20 cellular contexts compared by ENCODE assay signal in genomic region chr6:34362176-34362575, GRCh38. TPM values are rescaled to one million over a fixed set of nuclear protein-coding genes. Genes with fewer than 3 reads are reported as not detected.
A peak's percentile ranks its signal among the peaks of the same experiment; 100 is the strongest.
DNase-seq lines count a peak whose midpoint lies in the region; ATAC-seq, FAIRE-seq and TF ChIP-seq lines count a peak whose summit lies in the region.
"Had no signal": no experiment of that assay in that cellular context is flagged by ENCODE, and none has a peak within 500 bp of the region (broad histone marks: within the 10 kb centered on the region; RNA-seq: fewer than 3 reads in every experiment).

No MANE protein-coding gene starts in this region.

- TF ChIP-seq EP300 in HepG2 (IDR thresholded peaks at IDR 0.05; ENCODE audit: low read depth in 2 of 2, low read length in 2 of 2) (no peak), HepG2 (CRISPR knock-in tag; IDR thresholded peaks at IDR 0.05; ENCODE audit: borderline replicate concordance) (no peak)

- no peak for TF ChIP-seq RAD21 in HepG2 (CRISPR knock-in tag; IDR thresholded peaks at IDR 0.05)

- FAIRE-seq in HepG2 (lab: Jason Lieb, UNC): no peak

- no peaks in the 10 kb centered on the region for H3K27me3 ChIP-seq in HepG2 (ENCODE audit: control insufficient read depth in 1 of 2, insufficient read depth in 2 of 2, low read length in 2 of 2)
- no peaks in the 10 kb centered on the region for H3K27me3 ChIP-seq in right lobe of liver
- no peaks in the 10 kb centered on the region for H3K27me3 ChIP-seq in OCI-LY1 (ENCODE audit: insufficient read depth, low read length)
- H3K27me3 ChIP-seq: MG63 had no signal

- no peak for ATAC-seq in HepG2
- ATAC-seq in right lobe of liver: no peak
- no peak for ATAC-seq in central memory CD8-positive, alpha-beta T cell (replicated peaks; ENCODE audit: extremely low read depth, poor library complexity, severe bottlenecking)

- no peak overlapping the region for H3K4me2 ChIP-seq in HepG2 (ENCODE audit: low read depth, low read length)
- peak overlapping the region; percentile 78; the same call in 1 of the 2 replicates for H3K4me2 ChIP-seq in OCI-LY1 (ENCODE audit: low read length)
- H3K4me2 ChIP-seq: PC-9, SK-N-SH had no signal

- TF ChIP-seq POLR2A in HepG2 (IDR thresholded peaks at IDR 0.05; ENCODE audit: insufficient read depth in 1 of 2, low read depth in 2 of 2, low read length in 2 of 2) (no peak), right lobe of liver (IDR thresholded peaks at IDR 0.05) (no peak)

- H3K9ac ChIP-seq in HepG2 (ENCODE audit: insufficient read depth, low read depth, low read length): no peak overlapping the region
- H3K9ac ChIP-seq in OCI-LY1 (ENCODE audit: low read length): no peak overlapping the region; the same call in 1 of the 2 replicates
- H3K9ac ChIP-seq: SK-N-SH had no signal

- peaks cover 45% of the 10 kb centered on the region for H3K4me1 Mint-ChIP-seq in central memory CD8-positive, alpha-beta T cell

- H3K27me3 Mint-ChIP-seq in central memory CD8-positive, alpha-beta T cell: no peaks in the 10 kb centered on the region
- H3K27me3 Mint-ChIP-seq: CD4-positive, alpha-beta T cell had no signal

- no peak overlapping the region for H2AFZ ChIP-seq in HepG2 (ENCODE audit: low read length)
- no peak overlapping the region for H2AFZ ChIP-seq in OCI-LY1 (ENCODE audit: low read length)
- H2AFZ ChIP-seq: GM23338, PC-9 had no signal

- no peaks in the 10 kb centered on the region for H3K9me3 Mint-ChIP-seq in central memory CD8-positive, alpha-beta T cell
- H3K9me3 Mint-ChIP-seq: CD4-positive, alpha-beta T cell; GM23338 had no signal

- peaks cover 72% of the 10 kb centered on the region for H3K79me2 ChIP-seq in HepG2 (ENCODE audit: insufficient read depth, low read length)
- H3K79me2 ChIP-seq in OCI-LY1 (ENCODE audit: insufficient read depth, low read length): peaks cover 75% of the 10 kb centered on the region

- H3K4me3 ChIP-seq in HepG2 (replicated peaks in 1 of 3; ENCODE audit: insufficient read depth in 1 of 3, low read depth in 2 of 3, low read length in 3 of 3): no peak overlapping the region
- no peak overlapping the region for H3K4me3 ChIP-seq in right lobe of liver
- no peak overlapping the region for H3K4me3 ChIP-seq in OCI-LY1 (ENCODE audit: low read depth, low read length, poor library complexity, severe bottlenecking)
- H3K4me3 ChIP-seq: GM23338, HAP-1, MG63, PC-9 had no signal

- H3K4me3 Mint-ChIP-seq in central memory CD8-positive, alpha-beta T cell: no peak overlapping the region
- H3K4me3 Mint-ChIP-seq: CD4-positive, alpha-beta T cell; GM23338 had no signal

- H3K27ac ChIP-seq in HepG2 (ENCODE audit: extremely low read length, insufficient read depth, low read length): no peak overlapping the region
- no peak overlapping the region for H3K27ac ChIP-seq in right lobe of liver
- peak overlapping the region; percentile 92 for H3K27ac ChIP-seq in OCI-LY1 (ENCODE audit: low read depth, low read length, poor library complexity, severe bottlenecking)
- H3K27ac ChIP-seq: PC-9 had no signal

- H3K9me2 ChIP-seq in OCI-LY1 (ENCODE audit: low read depth, low read length): no peaks in the 10 kb centered on the region
- H3K9me2 ChIP-seq: SK-N-SH had no signal

- H3K27ac Mint-ChIP-seq in central memory CD8-positive, alpha-beta T cell (ENCODE audit: low read depth): peak overlapping the region; percentile 2
- H3K27ac Mint-ChIP-seq: CD4-positive, alpha-beta T cell; GM23338 had no signal

- H3K4me1 ChIP-seq in HepG2 (ENCODE audit: insufficient read depth, low read length): peaks cover 29% of the 10 kb centered on the region
- peaks cover 0 to 11% (median 4%) of the 10 kb centered on the region in 4 donors for H3K4me1 ChIP-seq in right lobe of liver
- H3K4me1 ChIP-seq in OCI-LY1 (ENCODE audit: insufficient read depth, low read length, severe bottlenecking): peaks cover 49% of the 10 kb centered on the region

- H3K9me3 ChIP-seq in HepG2 (ENCODE audit: low read length) (no peaks in the 10 kb centered on the region), right lobe of liver (no peaks in the 10 kb centered on the region), OCI-LY1 (ENCODE audit: low read length) (no peaks in the 10 kb centered on the region)
- H3K9me3 ChIP-seq: HAP-1, MG63, SK-N-SH had no signal

- DNase-seq in HepG2 (ENCODE audit: low spot score) (no peak), right lobe of liver (no peak), hippocampal formation (lab: John Stamatoyannopoulos, UW) (no peak), DMS 273 (lab: John Stamatoyannopoulos, UW; ENCODE audit: unreplicated experiment) (no peak)
- DNase-seq in central memory CD8-positive, alpha-beta T cell (ENCODE audit: low spot score in 2 of 2): no peak
- DNase-seq in activated effector memory CD4-positive, alpha-beta T cell treated with anti-CD3 and anti-CD28 coated beads, Interleukin-2, amount 50 U/mL, for 16 hours: no peak
- DNase-seq: CD4-positive, alpha-beta T cell; COR-L47; MG63; NCI-H1417; NCI-H1694 treated with DMSO at 0.1 percent for 48 hours; NCI-H2081 treated with DMSO at 0.1 percent for 48 hours; NCI-H446; PC-9; RPMI8226; SIG-M5; SK-N-SH had no signal

- WGBS in HepG2 (ENCODE audit: low lambda C conversion rate): 100% methylated on average over 1 of the region's 1 CpG
- WGBS in right lobe of liver (ENCODE audit: insufficient coverage, low coverage, low lambda C conversion rate, missing lambda C conversion rate): 89% methylated on average over 1 of the region's 1 CpG

- H3K36me3 ChIP-seq in HepG2 (replicated peaks in 1 of 2; ENCODE audit: control insufficient read depth in 1 of 2, insufficient read depth in 2 of 2, low read length in 2 of 2) (0 out of 5 replicates have a peak, but pooled peaks cover 0 to 2% of the 10 kb centered on the region in 2 experiments), right lobe of liver (no peaks in the 10 kb centered on the region), OCI-LY1 (ENCODE audit: insufficient read depth, low read length) (no peaks in the 10 kb centered on the region)
- H3K36me3 ChIP-seq: HAP-1, MG63 had no signal

- H4K20me1 ChIP-seq in HepG2 (ENCODE audit: insufficient read depth, low read length) (peaks cover 8% of the 10 kb centered on the region; the same call in 1 of the 2 replicates), OCI-LY1 (ENCODE audit: insufficient read depth, low read length) (no peaks in the 10 kb centered on the region)

- no peaks in the 10 kb centered on the region for H3F3A ChIP-seq in OCI-LY1 (ENCODE audit: insufficient read depth, low read length)

- in situ Hi-C loops in HepG2 (cut with HindIII; ENCODE audit: extremely low pct_ligation_motif_present, low pct_unique_long_range_greater_than_20kb): no loop called here

- H3K36me3 Mint-ChIP-seq in central memory CD8-positive, alpha-beta T cell (ENCODE audit: insufficient read depth): peaks cover 2% of the 10 kb centered on the region

- no TSS peak for BruUV-seq in HepG2 (replicated peaks; lab: Mats Ljungman, UMichigan)

- CTCF ChIA-PET in HepG2 (lab: Yijun Ruan, JAX; ENCODE audit: low intra/inter-chr PET ratio, low total read pairs): no interaction called here

- TF ChIP-seq CTCF in HepG2 (CRISPR knock-in tag; IDR thresholded peaks at IDR 0.05) (no peak), right lobe of liver (IDR thresholded peaks at IDR 0.05) (no peak), OCI-LY1 (IDR thresholded peaks at IDR 0.05; ENCODE audit: low read length) (no peak)

- intact Hi-C loops in HepG2 (cut with micrococcal nuclease; ENCODE audit: unreplicated experiment) (no loop called here), right lobe of liver (cut with DNase I) (no loop called here)

- POLR2A ChIA-PET in HepG2 (lab: Yijun Ruan, JAX): no interaction called here

TF ChIP-seq in HepG2, 621 proteins besides CTCF, POLR2A, EP300 and RAD21:
- TF ChIP-seq ZNF121 (CRISPR knock-in tag; IDR thresholded peaks at IDR 0.05) (peak; percentile 80), ZBTB38 (CRISPR knock-in tag; IDR thresholded peaks at IDR 0.05) (no peak), ZNF329 (CRISPR knock-in tag; IDR thresholded peaks at IDR 0.05; ENCODE audit: low read depth) (no peak)

RNA-seq across cellular contexts. Expression of gene NUDT3, which starts 30.3 kb away (rescaled TPM):
- 20.2 and 30.1 TPM in 2 replicates for total RNA-seq in HepG2 (2016; rRNA removed; fragmentation: Illumina TruSeq; extraction: Trizol)
- total RNA-seq in HepG2 (2016; cell fraction: cytosol; rRNA removed; fragmentation: Illumina TruSeq; extraction: Trizol; ENCODE audit: low read depth): 4.1 and 4.8 TPM in 2 replicates
- 19.5 and 29.7 TPM in 2 replicates for total RNA-seq in HepG2 (2016; cell fraction: insoluble cytoplasmic fraction; rRNA removed; fragmentation: Illumina TruSeq; extraction: Trizol)
- 14.6 and 14.8 TPM in 2 replicates for total RNA-seq in HepG2 (2016; cell fraction: membrane; rRNA removed; fragmentation: Illumina TruSeq; extraction: Trizol)
- 15.7 and 19.0 TPM in 2 replicates for total RNA-seq in HepG2 (2016; cell fraction: nucleus; rRNA removed; fragmentation: Illumina TruSeq; extraction: Trizol)
- 17.6 and 20.6 TPM in 2 replicates for polyA plus RNA-seq in HepG2 (2011; rRNA removed)
- polyA plus RNA-seq in HepG2 (2011; cell fraction: cytosol; rRNA removed): 10.7 and 14.8 TPM in 2 replicates
- polyA plus RNA-seq in HepG2 (2011; cell fraction: nucleus; rRNA removed): 9.2 and 11.9 TPM in 2 replicates
- 5.6 TPM in 2 replicates for polyA plus RNA-seq in HepG2 (2012)
- polyA plus RNA-seq in HepG2 (2016; cell fraction: cytosol; fragmentation: Illumina TruSeq; extraction: Trizol; ENCODE audit: low read depth): 3.0 and 3.5 TPM in 2 replicates
- polyA plus RNA-seq in HepG2 (2016; cell fraction: insoluble cytoplasmic fraction; fragmentation: Illumina TruSeq; extraction: Trizol; ENCODE audit: low read depth): 22.4 and 22.7 TPM in 2 replicates
- polyA plus RNA-seq in HepG2 (2016; cell fraction: membrane; fragmentation: Illumina TruSeq; extraction: Trizol; ENCODE audit: low read depth): 7.4 and 7.7 TPM in 2 replicates
- polyA plus RNA-seq in HepG2 (2016; cell fraction: nucleus; fragmentation: Illumina TruSeq; extraction: Trizol; ENCODE audit: insufficient read depth, low read depth): 23.3 TPM in 2 replicates
- 23.6 and 25.7 TPM in 2 replicates for polyA minus RNA-seq in HepG2 (2011; rRNA and poly(A)+ RNA removed; ENCODE audit: low replicate concordance)
- polyA minus RNA-seq in HepG2 (2011; cell fraction: cytosol; rRNA and poly(A)+ RNA removed): 18.9 and 21.6 TPM in 2 replicates
- polyA minus RNA-seq in HepG2 (2011; cell fraction: nucleus; rRNA and poly(A)+ RNA removed): 14.0 and 19.0 TPM in 2 replicates
- 10 to 100 TPM; 14.5 to 22.7 (median 16.7) TPM for total RNA-seq in right lobe of liver
